Comparison of ENCODE assay signal across 19 cellular contexts in the genomic region with DNA sequence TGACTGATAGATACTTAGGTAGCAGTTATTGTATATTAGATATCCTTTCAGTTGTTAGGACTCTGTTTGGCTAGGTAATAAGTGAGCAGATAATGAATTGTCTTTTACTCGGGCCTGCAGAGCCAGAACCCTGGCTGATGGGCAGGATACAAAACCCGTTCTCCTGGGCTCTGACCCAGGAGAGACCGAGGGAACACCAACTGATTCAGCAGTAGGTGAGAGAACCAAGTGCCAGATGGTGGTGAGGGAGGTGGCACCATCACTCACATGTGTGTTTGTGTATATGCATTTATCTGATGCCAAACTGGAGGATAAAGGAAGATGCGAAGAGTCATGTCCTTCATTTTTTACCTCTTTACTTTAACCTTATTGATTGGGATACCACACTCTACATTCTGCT.
A peak's percentile ranks its signal among the peaks of the same experiment; 100 is the strongest.
DNase-seq lines count a peak whose midpoint lies in the region; ATAC-seq, FAIRE-seq and TF ChIP-seq lines count a peak whose summit lies in the region.
"Had no signal": no experiment of that assay in that cellular context is flagged by ENCODE, and none has a peak within 500 bp of the region (broad histone marks: within the 10 kb centered on the region; RNA-seq: fewer than 3 reads in every experiment).

No MANE protein-coding gene starts in this region.

- no peak for TF ChIP-seq RAD21 in K562 (CRISPR knock-in tag; conservative IDR thresholded peaks at IDR 0.05 in 1 of 2, IDR thresholded peaks at IDR 0.05 in 1 of 2)

- TF ChIP-seq EP300 in K562 (IDR thresholded peaks at IDR 0.05; ENCODE audit: low read length), result no peak

- H4K20me1 ChIP-seq in K562 (replicated peaks; ENCODE audit: control insufficient read depth, insufficient read depth, low read length), result no peaks in the 10 kb centered on the region
- H4K20me1 ChIP-seq: BLaER1 had no signal

- TF ChIP-seq CTCF in K562 (IDR thresholded peaks at IDR 0.05 in 2 of 3, conservative IDR thresholded peaks at IDR 0.05 in 1 of 3; ENCODE audit: insufficient read depth in 2 of 3, low read depth in 1 of 3, low read length in 3 of 3) (no peak), heart right ventricle (IDR thresholded peaks at IDR 0.05) (no peak)

- CTCF ChIA-PET in K562 (lab: Yijun Ruan, JAX; ENCODE audit: low intra/inter-chr PET ratio), result no interaction called here

- H3K36me3 Mint-ChIP-seq in T-helper 2 cell treated with Interferon-gamma antibody and Interleukin-4, amounts not matched to agents 5 μg/mL and 100 μg/mL, for 36 hours (ENCODE audit: low read depth), result peaks cover 29% of the 10 kb centered on the region
- peaks cover 17% of the 10 kb centered on the region for H3K36me3 Mint-ChIP-seq in effector memory CD8-positive, alpha-beta T cell (ENCODE audit: insufficient read depth)

- H3K27me3 ChIP-seq in K562 (ENCODE audit: control insufficient read depth in 2 of 2, insufficient read depth in 2 of 2, low read length in 2 of 2) (no peaks in the 10 kb centered on the region), heart right ventricle (no peaks in the 10 kb centered on the region)
- H3K27me3 ChIP-seq: BLaER1 had no signal

- H3K9me3 Mint-ChIP-seq in T-helper 2 cell treated with Interferon-gamma antibody and Interleukin-4, amounts not matched to agents 5 μg/mL and 100 μg/mL, for 36 hours, result no peaks in the 10 kb centered on the region
- H3K9me3 Mint-ChIP-seq in effector memory CD8-positive, alpha-beta T cell, result no peaks in the 10 kb centered on the region
- H3K9me3 Mint-ChIP-seq: CD8-positive, alpha-beta memory T cell had no signal

- H3K9me3 ChIP-seq in K562 (replicated peaks; ENCODE audit: control insufficient read depth, insufficient read depth, low read depth, low read length), result no peaks in the 10 kb centered on the region
- no peaks in the 10 kb centered on the region for H3K9me3 ChIP-seq in heart right ventricle
- H3K9me3 ChIP-seq: A549, HAP-1 had no signal

- H3K27ac Mint-ChIP-seq in T-helper 2 cell treated with Interferon-gamma antibody and Interleukin-4, amounts not matched to agents 5 μg/mL and 100 μg/mL, for 36 hours, result peak overlapping the region; percentile 11
- H3K27ac Mint-ChIP-seq in effector memory CD8-positive, alpha-beta T cell, result peak overlapping the region; percentile 22 to 63
- H3K27ac Mint-ChIP-seq: CD8-positive, alpha-beta memory T cell had no signal

- FAIRE-seq in GM12892 (lab: Jason Lieb, UNC) (peak; percentile 30), K562 (lab: Jason Lieb, UNC) (peak; percentile 6)
- FAIRE-seq: A549 had no signal

- POLR2A ChIA-PET in K562 (lab: Yijun Ruan, JAX), result interaction anchor here (1.5 kb wide), 1 partner anchor 10 kb away, joined by 3 read pairs; no protein-coding TSS in a partner anchor

- H3K4me1 Mint-ChIP-seq in T-helper 2 cell treated with Interferon-gamma antibody and Interleukin-4, amounts not matched to agents 5 μg/mL and 100 μg/mL, for 36 hours (ENCODE audit: low read depth), result peaks cover 20% of the 10 kb centered on the region
- peaks cover under 1 to 4% of the 10 kb centered on the region in 2 donors for H3K4me1 Mint-ChIP-seq in effector memory CD8-positive, alpha-beta T cell (ENCODE audit: low read depth in 2 of 2)

- H3K36me3 ChIP-seq in K562 (ENCODE audit: control insufficient read depth, insufficient read depth, low read length), result no peaks in the 10 kb centered on the region
- H3K36me3 ChIP-seq in heart right ventricle, result peaks cover 0 to 88% (median 25%) of the 10 kb centered on the region in 9 donors
- H3K36me3 ChIP-seq: HAP-1 had no signal

- ATAC-seq in K562, result no peak
- ATAC-seq in effector memory CD8-positive, alpha-beta T cell (replicated peaks), result no peak
- ATAC-seq in heart right ventricle, result no peak
- ATAC-seq in left cardiac atrium, result no peak
- ATAC-seq: A549 had no signal

- H3K27me3 Mint-ChIP-seq in T-helper 2 cell treated with Interferon-gamma antibody and Interleukin-4, amounts not matched to agents 5 μg/mL and 100 μg/mL, for 36 hours (ENCODE audit: low read depth), result no peaks in the 10 kb centered on the region
- no peaks in the 10 kb centered on the region for H3K27me3 Mint-ChIP-seq in effector memory CD8-positive, alpha-beta T cell
- H3K27me3 Mint-ChIP-seq: CD8-positive, alpha-beta memory T cell had no signal

- intact Hi-C loops in K562 (cut with micrococcal nuclease), result no loop called here
- intact Hi-C loops in heart right ventricle (cut with DNase I), result no loop called here
- intact Hi-C loops in left cardiac atrium (cut with DNase I), result no loop called here

- H3K27ac ChIP-seq in K562 (ENCODE audit: extremely low read depth, low read depth, low read length) (no peak overlapping the region), heart right ventricle (no peak overlapping the region)
- H3K27ac ChIP-seq: 22Rv1, A549, BLaER1, GM23248 had no signal

- no TSS peak for BruUV-seq in K562 (replicated peaks; lab: Mats Ljungman, UMichigan)

- no peak overlapping the region for H3K4me3 ChIP-seq in K562
- H3K4me3 ChIP-seq in heart right ventricle, result no peak overlapping the region
- H3K4me3 ChIP-seq: A549, BLaER1, GM23248, HAP-1 had no signal

- TF ChIP-seq POLR2A in GM12892 (IDR thresholded peaks at IDR 0.05; ENCODE audit: low read depth, low read length) (no peak), K562 (conservative IDR thresholded peaks at IDR 0.05) (no peak)

- no peak for DNase-seq in T-helper 2 cell treated with Interferon-gamma antibody and Interleukin-4, amounts not matched to agents 5 μg/mL and 100 μg/mL, for 36 hours (ENCODE audit: low spot score)
- no peak for DNase-seq in T-helper 2 cell
- DNase-seq in GM12892 (ENCODE audit: insufficient read length), result no peak
- DNase-seq in K562 (ENCODE audit: extremely low read depth in 1 of 4, low spot score in 3 of 4), result no peak
- DNase-seq in effector memory CD8-positive, alpha-beta T cell, result no peak
- DNase-seq in heart right ventricle, result no peak
- no peak for DNase-seq in left cardiac atrium
- DNase-seq in activated CD4-positive, alpha-beta T cell treated with anti-CD3 and anti-CD28 coated beads, Interleukin-2, amount 50 U/mL, for 4 hours, result no peak
- DNase-seq: AML-193; CD8-positive, alpha-beta memory T cell; COR-L47; DMS 273 treated with DMSO at 0.1 percent for 48 hours; DMS53; GDM1; GM23248 had no signal

- in situ Hi-C loops in K562 (cut with MboI), result no loop called here

- H3K9ac ChIP-seq in K562 (ENCODE audit: insufficient read depth in 1 of 2, low read depth in 2 of 2, low read length in 2 of 2), result no peak overlapping the region
- H3K9ac ChIP-seq: BLaER1, GM23248 had no signal

- H3K79me2 ChIP-seq in K562 (ENCODE audit: control insufficient read depth, insufficient read depth, low read length), result no peaks in the 10 kb centered on the region

- no peak overlapping the region for H3K4me3 Mint-ChIP-seq in T-helper 2 cell treated with Interferon-gamma antibody and Interleukin-4, amounts not matched to agents 5 μg/mL and 100 μg/mL, for 36 hours
- no peak overlapping the region for H3K4me3 Mint-ChIP-seq in effector memory CD8-positive, alpha-beta T cell
- H3K4me3 Mint-ChIP-seq: CD8-positive, alpha-beta memory T cell had no signal

- no peak overlapping the region for H3K4me2 ChIP-seq in K562 (ENCODE audit: insufficient read depth, low read length)
- H3K4me2 ChIP-seq: A549, BLaER1 had no signal

- no peaks in the 10 kb centered on the region for H3K9me1 ChIP-seq in K562 (ENCODE audit: control insufficient read depth, insufficient read depth, low read length)

- H2AFZ ChIP-seq in K562 (ENCODE audit: low read depth, low read length), result no peak overlapping the region
- H2AFZ ChIP-seq: GM23248 had no signal

- 34% methylated on average over 4 of the region's 4 CpGs for WGBS in K562 (ENCODE audit: insufficient coverage, low coverage, missing lambda C conversion rate)
- WGBS in heart right ventricle, 2 donors, result 79 to 81% methylated on average over 4 of the region's 4 CpGs

- H3K4me1 ChIP-seq in K562 (replicated peaks in 1 of 2; ENCODE audit: control insufficient read depth in 2 of 2, insufficient read depth in 2 of 2, low read length in 2 of 2) (no peaks in the 10 kb centered on the region), heart right ventricle (peaks cover 0 to 7% (median 0%) of the 10 kb centered on the region in 9 donors)
- H3K4me1 ChIP-seq: A549, HAP-1 had no signal

TF ChIP-seq in K562, 482 proteins besides CTCF, POLR2A, EP300 and RAD21 (continues in another document):
- TF ChIP-seq ZFP36 (IDR thresholded peaks at IDR 0.05; ENCODE audit: low read depth, low read length, partially characterized antibody) (no peak), GTF2E2 (tag; IDR thresholded peaks at IDR 0.05) (no peak), FOXA1 (IDR thresholded peaks at IDR 0.05; ENCODE audit: borderline replicate concordance) (no peak), ZNF445 (CRISPR knock-in tag; IDR thresholded peaks at IDR 0.05; ENCODE audit: low read depth) (no peak), ZNF146 (CRISPR knock-in tag; IDR thresholded peaks at IDR 0.05; ENCODE audit: unreplicated experiment) (no peak), HCFC1 (IDR thresholded peaks at IDR 0.05; ENCODE audit: low read depth, low read length) (no peak), ZNF696 (CRISPR knock-in tag; conservative IDR thresholded peaks at IDR 0.05) (no peak), ZNF507 (tag; conservative IDR thresholded peaks at IDR 0.05) (no peak), RBM22 (IDR thresholded peaks at IDR 0.05; ENCODE audit: low read depth, low read length, poor library complexity, severe bottlenecking) (no peak)
- TF ChIP-seq, protein P1, sequence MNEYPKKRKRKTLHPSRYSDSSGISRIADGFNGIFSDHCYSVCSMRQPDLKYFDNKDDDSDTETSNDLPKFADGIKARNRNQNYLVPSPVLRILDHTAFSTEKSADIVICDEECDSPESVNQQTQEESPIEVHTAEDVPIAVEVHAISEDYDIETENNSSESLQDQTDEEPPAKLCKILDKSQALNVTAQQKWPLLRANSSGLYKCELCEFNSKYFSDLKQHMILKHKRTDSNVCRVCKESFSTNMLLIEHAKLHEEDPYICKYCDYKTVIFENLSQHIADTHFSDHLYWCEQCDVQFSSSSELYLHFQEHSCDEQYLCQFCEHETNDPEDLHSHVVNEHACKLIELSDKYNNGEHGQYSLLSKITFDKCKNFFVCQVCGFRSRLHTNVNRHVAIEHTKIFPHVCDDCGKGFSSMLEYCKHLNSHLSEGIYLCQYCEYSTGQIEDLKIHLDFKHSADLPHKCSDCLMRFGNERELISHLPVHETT (CRISPR knock-in tag; conservative IDR thresholded peaks at IDR 0.05 in 1 of 2, IDR thresholded peaks at IDR 0.05 in 1 of 2), result no peak
- TF ChIP-seq, protein P2, sequence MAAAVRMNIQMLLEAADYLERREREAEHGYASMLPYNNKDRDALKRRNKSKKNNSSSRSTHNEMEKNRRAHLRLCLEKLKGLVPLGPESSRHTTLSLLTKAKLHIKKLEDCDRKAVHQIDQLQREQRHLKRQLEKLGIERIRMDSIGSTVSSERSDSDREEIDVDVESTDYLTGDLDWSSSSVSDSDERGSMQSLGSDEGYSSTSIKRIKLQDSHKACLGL (CRISPR knock-in tag; IDR thresholded peaks at IDR 0.05; ENCODE audit: borderline replicate concordance, poor library complexity, severe bottlenecking), result no peak
